In genomic region chr20:53901697-53902096, GRCh38 we compare ENCODE assay signal across 15 cellular contexts.
DNase-seq lines count a peak whose midpoint lies in the region; ATAC-seq, FAIRE-seq and TF ChIP-seq lines count a peak whose summit lies in the region.
"Had no signal": no experiment of that assay in that cellular context is flagged by ENCODE, and none has a peak within 500 bp of the region (broad histone marks: within the 10 kb centered on the region; RNA-seq: fewer than 3 reads in every experiment).

No MANE protein-coding gene starts in this region.

- TF ChIP-seq POLR2A in A549 (IDR thresholded peaks at IDR 0.05; ENCODE audit: low read length): no peak

- BruUV-seq in PC-3 (replicated peaks; lab: Mats Ljungman, UMichigan): no TSS peak

- TF ChIP-seq CTCF in A549 (IDR thresholded peaks at IDR 0.05) (no peak), PC-3 (conservative IDR thresholded peaks at IDR 0.05; ENCODE audit: low read depth, low read length) (no peak), endothelial cell (IDR thresholded peaks at IDR 0.05; ENCODE audit: unreplicated experiment) (no peak), pancreas (IDR thresholded peaks at IDR 0.05) (no peak)

- POLR2A ChIA-PET in A549 (lab: Yijun Ruan, JAX): interaction anchor here (1.2 kb wide), 1 partner anchor 13 kb away, joined by 4 read pairs; no protein-coding TSS in a partner anchor
- POLR2A ChIA-PET in PC-3 (lab: Charles Lee; ENCODE audit: unreplicated experiment): no interaction called here
- POLR2A ChIA-PET in CD4-positive, alpha-beta memory T cell (lab: Charles Lee; ENCODE audit: partially characterized antibody): interaction anchor here (1.0 to 4.2 kb wide), 4 partner anchors 10 to 43 kb away, joined by 3 to 33 read pairs (median 6); no protein-coding TSS in a partner anchor

- CTCF ChIA-PET in A549 (lab: Yijun Ruan, JAX) (interaction anchor here (1.3 to 5.5 kb wide), 7 partner anchors 14 to 96 kb away, joined by 3 to 29 read pairs (median 5); no protein-coding TSS in a partner anchor), PC-3 (lab: Charles Lee) (interaction anchor here (0.6 to 1.2 kb wide), 2 partner anchors 31 to 146 kb away, joined by 3 to 4 read pairs; no protein-coding TSS in a partner anchor)
- CTCF ChIA-PET in CD4-positive, alpha-beta memory T cell (lab: Charles Lee; ENCODE audit: partially characterized antibody): interaction anchor here (0.8 to 2.4 kb wide), 7 partner anchors 10 to 61 kb away, joined by 3 to 19 read pairs (median 4); no protein-coding TSS in a partner anchor

- no peaks in the 10 kb centered on the region for H3K36me3 Mint-ChIP-seq in endothelial cell (ENCODE audit: low read depth, unreplicated experiment)
- H3K36me3 Mint-ChIP-seq in CD4-positive, alpha-beta memory T cell: no peaks in the 10 kb centered on the region
- no peaks in the 10 kb centered on the region for H3K36me3 Mint-ChIP-seq in activated T-cell treated with anti-CD3 and anti-CD28 coated beads, Interleukin-2, amount 50 U/mL, for 24 hours (ENCODE audit: low read depth)
- H3K36me3 Mint-ChIP-seq: T-cell had no signal

- H3K9me3 Mint-ChIP-seq in endothelial cell (ENCODE audit: unreplicated experiment): no peaks in the 10 kb centered on the region
- no peaks in the 10 kb centered on the region for H3K9me3 Mint-ChIP-seq in CD4-positive, alpha-beta memory T cell
- no peaks in the 10 kb centered on the region for H3K9me3 Mint-ChIP-seq in activated T-cell treated with anti-CD3 and anti-CD28 coated beads, Interleukin-2, amount 50 U/mL, for 24 hours
- H3K9me3 Mint-ChIP-seq: effector memory CD8-positive, alpha-beta T cell; T-cell had no signal

- no peak overlapping the region for H3K4me3 Mint-ChIP-seq in endothelial cell (ENCODE audit: unreplicated experiment)
- no peak overlapping the region for H3K4me3 Mint-ChIP-seq in CD4-positive, alpha-beta memory T cell
- no peak overlapping the region for H3K4me3 Mint-ChIP-seq in activated T-cell treated with anti-CD3 and anti-CD28 coated beads, Interleukin-2, amount 50 U/mL, for 24 hours
- H3K4me3 Mint-ChIP-seq: effector memory CD8-positive, alpha-beta T cell; T-cell had no signal

- H3K4me1 Mint-ChIP-seq in endothelial cell (ENCODE audit: unreplicated experiment): peaks cover 41% of the 10 kb centered on the region
- peaks cover 12 to 33% (median 24%) of the 10 kb centered on the region in 4 donors for H3K4me1 Mint-ChIP-seq in CD4-positive, alpha-beta memory T cell
- peaks cover 61% of the 10 kb centered on the region for H3K4me1 Mint-ChIP-seq in activated T-cell treated with anti-CD3 and anti-CD28 coated beads, Interleukin-2, amount 50 U/mL, for 24 hours (ENCODE audit: low read depth)

- H3K79me2 ChIP-seq in PC-3 (ENCODE audit: low read length): no peaks in the 10 kb centered on the region

- ATAC-seq in A549 (no peak), PC-3 (no peak), pancreas (no peak), GM19397 (IDR thresholded peaks at IDR 0.05; ENCODE audit: unreplicated experiment) (no peak)
- ATAC-seq: effector memory CD8-positive, alpha-beta T cell; gastrocnemius medialis; T-cell had no signal

- H3K9me2 ChIP-seq in PC-3 (replicated peaks; ENCODE audit: low read length): no peaks in the 10 kb centered on the region

- H3K36me3 ChIP-seq in PC-3 (ENCODE audit: low read depth, low read length): no peaks in the 10 kb centered on the region
- H3K36me3 ChIP-seq in pancreas: no peaks in the 10 kb centered on the region
- no peaks in the 10 kb centered on the region for H3K36me3 ChIP-seq in CD4-positive, alpha-beta memory T cell (ENCODE audit: insufficient read depth, low read length)
- H3K36me3 ChIP-seq: gastrocnemius medialis, thoracic aorta had no signal

- H3K27ac ChIP-seq in A549 (peak overlapping the region; percentile 70 to 91), PC-3 (ENCODE audit: low read length) (peak overlapping the region; percentile 79), pancreas (peak overlapping the region in 3 of 4 donors; percentile 31 to 83 (median 73))
- H3K27ac ChIP-seq in CD4-positive, alpha-beta memory T cell (ENCODE audit: low read depth, low read length): no peak overlapping the region

- no peak overlapping the region for H2AFZ ChIP-seq in PC-3 (ENCODE audit: low read length)

- no peak for TF ChIP-seq RAD21 in A549 (conservative IDR thresholded peaks at IDR 0.05 in 1 of 2, IDR thresholded peaks at IDR 0.05 in 1 of 2)

- H3K9ac ChIP-seq in PC-3 (ENCODE audit: low read length): peak overlapping the region; percentile 56

- H3K27me3 ChIP-seq in PC-3 (ENCODE audit: low read length) (no peaks in the 10 kb centered on the region), pancreas (no peaks in the 10 kb centered on the region)
- H3K27me3 ChIP-seq in CD4-positive, alpha-beta memory T cell (ENCODE audit: insufficient read depth, low read length): no peaks in the 10 kb centered on the region
- H3K27me3 ChIP-seq: gastrocnemius medialis had no signal

- DNase-seq in A549 (ENCODE audit: low read depth in 1 of 2, low spot score in 1 of 2) (no peak), PC-3 (no peak), endothelial cell (ENCODE audit: low spot score) (no peak), pancreas (no peak), NCI-H2196 (lab: John Stamatoyannopoulos, UW; ENCODE audit: unreplicated experiment) (no peak)
- no peak for DNase-seq in CD4-positive, alpha-beta memory T cell
- no peak for DNase-seq in activated T-cell treated with anti-CD3 and anti-CD28 coated beads, Interleukin-2, amount 50 U/mL, for 24 hours
- DNase-seq: activated effector memory CD4-positive, alpha-beta T cell treated with anti-CD3 and anti-CD28 coated beads, Interleukin-2, amount 50 U/mL, for 16 hours; effector memory CD8-positive, alpha-beta T cell; gastrocnemius medialis; NCI-H1694 treated with DMSO at 0.1 percent for 48 hours; T-cell had no signal

- H3K9me3 ChIP-seq in A549 (no peaks in the 10 kb centered on the region), PC-3 (ENCODE audit: low read length) (no peaks in the 10 kb centered on the region), pancreas (no peaks in the 10 kb centered on the region)
- no peaks in the 10 kb centered on the region for H3K9me3 ChIP-seq in CD4-positive, alpha-beta memory T cell (ENCODE audit: control insufficient read depth in 1 of 2, low read length in 2 of 2)
- H3K9me3 ChIP-seq: gastrocnemius medialis, thoracic aorta had no signal

- intact Hi-C loops in PC-3 (cut with micrococcal nuclease) (no loop called here), pancreas (cut with DNase I) (no loop called here)
- intact Hi-C loops in CD4-positive, alpha-beta memory T cell (cut with micrococcal nuclease): no loop called here

- FAIRE-seq in A549 (lab: Jason Lieb, UNC) (no peak), pancreas (lab: Jason Lieb, UNC) (no peak)
- FAIRE-seq: D721Med had no signal

- no peak overlapping the region for H3K4me3 ChIP-seq in A549
- peak overlapping the region; percentile 14; the same call in 1 of the 2 replicates for H3K4me3 ChIP-seq in PC-3 (ENCODE audit: low read length)
- H3K4me3 ChIP-seq in pancreas: no peak overlapping the region
- H3K4me3 ChIP-seq in CD4-positive, alpha-beta memory T cell (ENCODE audit: low read length in 2 of 2): no peak overlapping the region
- H3K4me3 ChIP-seq: gastrocnemius medialis had no signal

- H3K4me2 ChIP-seq in A549 (peak overlapping the region; percentile 74), PC-3 (ENCODE audit: low read length) (peak overlapping the region; percentile 68)

- 61% methylated on average over 3 of the region's 3 CpGs for whole genome bisulfite sequencing in A549 (ENCODE audit: missing lambda C conversion rate)
- 53 to 70% methylated on average over 3 of the region's 3 CpGs for WGBS in pancreas, 2 donors

- H4K20me1 ChIP-seq in PC-3 (ENCODE audit: low read length): no peaks in the 10 kb centered on the region

- no peak for TF ChIP-seq EP300 in A549 (IDR thresholded peaks at IDR 0.05)

- peaks cover 24% of the 10 kb centered on the region for H3F3A ChIP-seq in PC-3 (ENCODE audit: low read length, unreplicated experiment)

- peaks cover 53% of the 10 kb centered on the region for H3K4me1 ChIP-seq in A549
- peaks cover 54% of the 10 kb centered on the region for H3K4me1 ChIP-seq in PC-3 (ENCODE audit: insufficient read depth, low read length)
- peaks cover 13 to 37% (median 25%) of the 10 kb centered on the region in 3 donors for H3K4me1 ChIP-seq in pancreas
- peaks cover 17% of the 10 kb centered on the region for H3K4me1 ChIP-seq in CD4-positive, alpha-beta memory T cell (ENCODE audit: insufficient read depth, low read length)

- H3K27ac Mint-ChIP-seq in endothelial cell (ENCODE audit: unreplicated experiment): peak overlapping the region; percentile 70
- H3K27ac Mint-ChIP-seq in CD4-positive, alpha-beta memory T cell: no peak overlapping the region
- H3K27ac Mint-ChIP-seq in activated T-cell treated with anti-CD3 and anti-CD28 coated beads, Interleukin-2, amount 50 U/mL, for 24 hours: no peak overlapping the region
- H3K27ac Mint-ChIP-seq: effector memory CD8-positive, alpha-beta T cell had no signal

- H3K27me3 Mint-ChIP-seq in endothelial cell (ENCODE audit: unreplicated experiment): peaks cover 2% of the 10 kb centered on the region
- H3K27me3 Mint-ChIP-seq in CD4-positive, alpha-beta memory T cell: no peaks in the 10 kb centered on the region
- no peaks in the 10 kb centered on the region for H3K27me3 Mint-ChIP-seq in activated T-cell treated with anti-CD3 and anti-CD28 coated beads, Interleukin-2, amount 50 U/mL, for 24 hours
- H3K27me3 Mint-ChIP-seq: effector memory CD8-positive, alpha-beta T cell; T-cell had no signal

TF ChIP-seq in A549, 52 proteins besides CTCF, POLR2A, EP300 and RAD21 (continues in another document):
- TF ChIP-seq EHMT2 (IDR thresholded peaks at IDR 0.05; ENCODE audit: low read depth) (no peak), ZNF302 (CRISPR knock-in tag; IDR thresholded peaks at IDR 0.05) (no peak), RNF2 (IDR thresholded peaks at IDR 0.05; ENCODE audit: borderline replicate concordance, low read depth) (no peak), ELK1 (IDR thresholded peaks at IDR 0.05; ENCODE audit: low read depth, low read length) (no peak), POLR2AphosphoS2 (conservative IDR thresholded peaks at IDR 0.05; ENCODE audit: low read length) (no peak), EHF (CRISPR knock-in tag; IDR thresholded peaks at IDR 0.05) (no peak), MAFK (IDR thresholded peaks at IDR 0.05; ENCODE audit: partially characterized antibody) (no peak)
